ENCODE assay signal across 25 cellular contexts in the genomic region with DNA sequence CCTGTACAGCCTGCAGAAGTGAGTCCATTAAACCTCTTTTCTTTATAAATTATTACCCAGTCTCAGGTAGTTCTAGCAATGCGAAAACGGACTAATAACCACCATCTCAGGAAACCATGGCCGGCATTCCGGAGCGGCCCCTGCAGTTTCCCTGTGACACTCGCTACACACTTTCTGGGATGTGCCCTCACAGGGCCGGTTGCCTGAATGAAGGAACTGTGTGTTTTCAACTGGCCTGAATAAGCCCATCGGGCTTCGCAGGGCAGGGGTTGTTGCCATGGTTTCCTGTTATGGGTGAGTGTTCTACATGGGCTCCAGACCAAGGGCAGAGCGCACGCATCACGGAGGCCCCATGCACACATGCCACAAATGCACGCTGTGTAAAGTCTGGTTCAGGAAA.
"Had no signal": no experiment of that assay in that cellular context is flagged by ENCODE, and none has a peak within 500 bp of the region (broad histone marks: within the 10 kb centered on the region; RNA-seq: fewer than 3 reads in every experiment).

No MANE protein-coding gene starts in this region.

- H3K27me3 Mint-ChIP-seq: naive thymus-derived CD8-positive, alpha-beta T cell had no signal

- H3K9me3 ChIP-seq: left lung, lower lobe of right lung, pancreas, prostate gland, stomach, testis, thyroid gland, transverse colon, upper lobe of left lung, vagina had no signal

- H3K27me3 ChIP-seq: left lung, pancreas, testis, thyroid gland, transverse colon, upper lobe of left lung, vagina had no signal

- ATAC-seq: left colon; left lung; lower lobe of right lung; naive thymus-derived CD8-positive, alpha-beta T cell; pancreas; right cardiac atrium; sciatic nerve; stimulated activated naive B cell treated with anti-CD40 and anti-IgM and Interleukin-4, amounts not matched to agents 10 μg/mL and 1 μg/mL and 100 μg/mL, for 72 hours; stimulated activated naive CD8-positive, alpha-beta T cell treated with anti-CD3 and anti-CD28 coated beads, Interleukin-15, Interleukin-2, amounts not matched to agents 100 U/mL and 50 U/mL, for 24 hours had no signal

- H3K27ac ChIP-seq: left lung, lower lobe of right lung, pancreas, prostate gland, skin epidermis, stomach, testis, thyroid gland, transverse colon, upper lobe of left lung, vagina had no signal

- DNase-seq: head of caudate nucleus; hippocampal formation; left colon; left lung; lower lobe of right lung; naive thymus-derived CD8-positive, alpha-beta T cell; retina; stimulated activated CD4-positive, alpha-beta T cell treated with anti-CD3 and anti-CD28 coated beads, Interleukin-12 subunit alpha, Interleukin-12 subunit beta, amount 100 ng/mL, for 4 hours; stimulated activated CD4-positive, alpha-beta T cell treated with anti-CD3 and anti-CD28 coated beads, Interleukin-15, amount 100 ng/mL, for 24 hours; stimulated activated CD4-positive, alpha-beta T cell treated with anti-CD3 and anti-CD28 coated beads, Interleukin-2, amount 100 ng/mL, for 24 hours; stimulated activated CD4-positive, alpha-beta T cell treated with anti-CD3 and anti-CD28 coated beads, Interleukin-4, amount 100 ng/mL, for 1 hour; stimulated activated naive B cell treated with anti-CD40 and anti-IgM and Interleukin-4, amounts not matched to agents 10 μg/mL and 1 μg/mL and 100 μg/mL, for 72 hours; stimulated activated naive CD8-positive, alpha-beta T cell treated with anti-CD3 and anti-CD28 coated beads, Interleukin-15, Interleukin-2, amounts not matched to agents 100 U/mL and 50 U/mL, for 24 hours; stomach; testis; thyroid gland; transverse colon; upper lobe of left lung had no signal

- H3K4me3 Mint-ChIP-seq: memory B cell; naive thymus-derived CD8-positive, alpha-beta T cell; stimulated activated naive B cell treated with anti-CD40 and anti-IgM and Interleukin-4, amounts not matched to agents 10 μg/mL and 1 μg/mL and 100 μg/mL, for 72 hours had no signal

- H3K36me3 Mint-ChIP-seq: memory B cell; naive thymus-derived CD8-positive, alpha-beta T cell; stimulated activated naive B cell treated with anti-CD40 and anti-IgM and Interleukin-4, amounts not matched to agents 10 μg/mL and 1 μg/mL and 100 μg/mL, for 72 hours had no signal

- H3K4me3 ChIP-seq: left lung, lower lobe of right lung, pancreas, prostate gland, skin epidermis, stomach, testis, thyroid gland, transverse colon, upper lobe of left lung, vagina had no signal

- H3K27ac Mint-ChIP-seq: memory B cell; stimulated activated naive B cell treated with anti-CD40 and anti-IgM and Interleukin-4, amounts not matched to agents 10 μg/mL and 1 μg/mL and 100 μg/mL, for 72 hours had no signal

- H3K4me1 ChIP-seq: lower lobe of right lung, pancreas, prostate gland, stomach, testis, thyroid gland, transverse colon, vagina had no signal

- H3K9me3 Mint-ChIP-seq: memory B cell; naive thymus-derived CD8-positive, alpha-beta T cell; stimulated activated naive B cell treated with anti-CD40 and anti-IgM and Interleukin-4, amounts not matched to agents 10 μg/mL and 1 μg/mL and 100 μg/mL, for 72 hours had no signal

- H3K36me3 ChIP-seq: left lung, lower lobe of right lung, pancreas, prostate gland, stomach, thyroid gland, transverse colon, upper lobe of left lung, vagina had no signal
